In the genomic region with DNA sequence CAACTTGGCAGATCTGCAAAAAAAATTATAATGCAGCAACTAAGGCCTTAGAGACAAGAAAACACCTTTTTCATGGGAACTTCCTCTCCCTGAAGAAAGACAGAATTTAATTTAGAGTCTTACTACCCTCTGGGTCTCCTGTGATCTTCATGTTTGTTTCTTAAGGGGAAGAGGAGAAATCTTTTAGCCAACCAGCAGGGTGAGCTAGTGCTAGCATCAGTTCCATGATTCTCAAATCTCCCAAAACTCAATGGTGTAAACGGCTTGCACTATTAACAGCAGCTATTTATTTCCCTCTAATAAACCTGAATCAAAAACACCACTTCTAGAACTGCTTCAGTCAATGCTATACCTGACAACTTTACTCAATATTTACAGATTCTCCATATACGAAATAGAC, we compare ENCODE assay signal across 8 cellular contexts. TPM values are rescaled to one million over a fixed set of nuclear protein-coding genes. Genes with fewer than 3 reads are reported as not detected.
DNase-seq lines count a peak whose midpoint lies in the region; ATAC-seq and TF ChIP-seq lines count a peak whose summit lies in the region.

No MANE protein-coding gene starts in this region.

- peak; percentile 23 for TF ChIP-seq CTCF in CD4-positive, alpha-beta T cell (IDR thresholded peaks at IDR 0.05)
- TF ChIP-seq CTCF in HFFc6 (IDR thresholded peaks at IDR 0.05) = peak; percentile 55
- TF ChIP-seq CTCF in right lobe of liver (IDR thresholded peaks at IDR 0.05) = peak; percentile 15 to 39 (median 32)
- TF ChIP-seq CTCF in RWPE1 (conservative IDR thresholded peaks at IDR 0.05; ENCODE audit: low read depth) = no peak

- peak overlapping the region; percentile 70 for H3K27ac Mint-ChIP-seq in CD4-positive, alpha-beta T cell
- H3K27ac Mint-ChIP-seq in HFFc6 = peak overlapping the region; percentile 40; the same call in 1 of the 2 replicates
- H3K27ac Mint-ChIP-seq in activated naive CD8-positive, alpha-beta T cell treated with anti-CD3 and anti-CD28 coated beads, Interleukin-2, amount 10 ng/mL, durations not matched to agents 7 days and 5 days = peak overlapping the region; percentile 27

- POLR2A ChIA-PET in CD4-positive, alpha-beta T cell (lab: Charles Lee) = no interaction called here
- POLR2A ChIA-PET in activated naive CD8-positive, alpha-beta T cell treated with anti-CD3 and anti-CD28 coated beads, Interleukin-2, amount 10 ng/mL, durations not matched to agents 7 days and 5 days (lab: Charles Lee) = no interaction called here
- POLR2A ChIA-PET in RWPE1 (lab: Yijun Ruan, JAX; ENCODE audit: low non-redundant PET) = no interaction called here

- 67% methylated on average over 2 of the region's 2 CpGs for WGBS in right lobe of liver (ENCODE audit: insufficient coverage, low coverage, low lambda C conversion rate, missing lambda C conversion rate)

- H3K4me1 ChIP-seq in right lobe of liver = peaks cover 0 to 43% (median 8%) of the 10 kb centered on the region in 4 donors

- no peaks in the 10 kb centered on the region for H3K9me3 Mint-ChIP-seq in CD4-positive, alpha-beta T cell
- H3K9me3 Mint-ChIP-seq in HFFc6 = no peaks in the 10 kb centered on the region
- no peaks in the 10 kb centered on the region for H3K9me3 Mint-ChIP-seq in activated naive CD8-positive, alpha-beta T cell treated with anti-CD3 and anti-CD28 coated beads, Interleukin-2, amount 10 ng/mL, durations not matched to agents 7 days and 5 days

- no peaks in the 10 kb centered on the region for H3K27me3 ChIP-seq in CD4-positive, alpha-beta T cell (ENCODE audit: control insufficient read depth, insufficient read depth, low read length)
- H3K27me3 ChIP-seq in right lobe of liver = no peaks in the 10 kb centered on the region

- no peak overlapping the region for H3K4me3 ChIP-seq in right lobe of liver

- H3K4me1 Mint-ChIP-seq in CD4-positive, alpha-beta T cell (ENCODE audit: low read depth) = peaks cover 88% of the 10 kb centered on the region
- H3K4me1 Mint-ChIP-seq in HFFc6 (ENCODE audit: low read depth) = peaks cover 61% of the 10 kb centered on the region
- H3K4me1 Mint-ChIP-seq in activated naive CD8-positive, alpha-beta T cell treated with anti-CD3 and anti-CD28 coated beads, Interleukin-2, amount 10 ng/mL, durations not matched to agents 7 days and 5 days = peaks cover 50% of the 10 kb centered on the region

- no peak overlapping the region for H3K27ac ChIP-seq in CD4-positive, alpha-beta T cell (ENCODE audit: low read depth, low read length)
- H3K27ac ChIP-seq in right lobe of liver = no peak overlapping the region
- H3K27ac ChIP-seq in RWPE1 = no peak overlapping the region

- intact Hi-C loops in CD4-positive, alpha-beta T cell (cut with DNase I, micrococcal nuclease) = loop anchor here (2.0 to 10.0 kb wide), 3 partner anchors 53 to 147 kb away; no protein-coding TSS in a partner anchor
- intact Hi-C loops in right lobe of liver (cut with DNase I) = no loop called here

- peak overlapping the region; percentile 87 for H3K4me3 Mint-ChIP-seq in CD4-positive, alpha-beta T cell
- no peak overlapping the region for H3K4me3 Mint-ChIP-seq in HFFc6
- no peak overlapping the region for H3K4me3 Mint-ChIP-seq in activated naive CD8-positive, alpha-beta T cell treated with anti-CD3 and anti-CD28 coated beads, Interleukin-2, amount 10 ng/mL, durations not matched to agents 7 days and 5 days

- no peaks in the 10 kb centered on the region for H3K36me3 ChIP-seq in right lobe of liver

- no peaks in the 10 kb centered on the region for H3K9me3 ChIP-seq in CD4-positive, alpha-beta T cell (ENCODE audit: control insufficient read depth, low read length)
- no peaks in the 10 kb centered on the region for H3K9me3 ChIP-seq in right lobe of liver

- no peak for TF ChIP-seq POLR2A in right lobe of liver (IDR thresholded peaks at IDR 0.05)

- no peak for ATAC-seq in CD4-positive, alpha-beta T cell (ENCODE audit: poor library complexity)
- no peak for ATAC-seq in activated naive CD8-positive, alpha-beta T cell treated with anti-CD3 and anti-CD28 coated beads, Interleukin-2, amount 10 ng/mL, durations not matched to agents 7 days and 5 days (ENCODE audit: low read depth)
- ATAC-seq in right lobe of liver (no peak), GM21786 (IDR thresholded peaks at IDR 0.05; ENCODE audit: unreplicated experiment) (no peak), HG02884 (IDR thresholded peaks at IDR 0.05; ENCODE audit: unreplicated experiment) (no peak)

- DNase-seq in CD4-positive, alpha-beta T cell = no peak
- DNase-seq in HFFc6 (no peak), right lobe of liver (no peak), HK-2 (ENCODE audit: unreplicated experiment) (no peak), RWPE1 (ENCODE audit: low spot score) (no peak)
- DNase-seq in activated naive CD8-positive, alpha-beta T cell treated with anti-CD3 and anti-CD28 coated beads, Interleukin-2, amount 10 ng/mL, durations not matched to agents 7 days and 5 days = no peak

- no peaks in the 10 kb centered on the region for H3K27me3 Mint-ChIP-seq in CD4-positive, alpha-beta T cell
- H3K27me3 Mint-ChIP-seq in HFFc6 (ENCODE audit: insufficient read depth) = no peaks in the 10 kb centered on the region
- H3K27me3 Mint-ChIP-seq in activated naive CD8-positive, alpha-beta T cell treated with anti-CD3 and anti-CD28 coated beads, Interleukin-2, amount 10 ng/mL, durations not matched to agents 7 days and 5 days = no peaks in the 10 kb centered on the region

- CTCF ChIA-PET in CD4-positive, alpha-beta T cell (lab: Charles Lee) = interaction anchor here (0.9 to 1.8 kb wide), 6 partner anchors 9 to 147 kb away, joined by 3 to 6 read pairs (median 4); no protein-coding TSS in a partner anchor
- CTCF ChIA-PET in RWPE1 (lab: Yijun Ruan, JAX) = interaction anchor here (0.6 kb wide), 1 partner anchor 1157 kb away, joined by 6 read pairs; no protein-coding TSS in a partner anchor

- peaks cover 58% of the 10 kb centered on the region for H3K36me3 Mint-ChIP-seq in CD4-positive, alpha-beta T cell (ENCODE audit: low read depth)
- peaks cover 26% of the 10 kb centered on the region for H3K36me3 Mint-ChIP-seq in HFFc6 (ENCODE audit: low read depth)
- H3K36me3 Mint-ChIP-seq in activated naive CD8-positive, alpha-beta T cell treated with anti-CD3 and anti-CD28 coated beads, Interleukin-2, amount 10 ng/mL, durations not matched to agents 7 days and 5 days = peaks cover 28% of the 10 kb centered on the region

RNA-seq across cellular contexts. Expression of a gene that starts 3.8 kb away (rescaled TPM):
- total RNA-seq in CD4-positive, alpha-beta T cell = 100 to 1,000 TPM in 1 of 2 experiments, 10 to 100 TPM in 1; 93.3 to 101 TPM
- 10 to 100 TPM; 27.3 to 33.2 (median 30.9) TPM for total RNA-seq in HFFc6 (2021; fragmentation: NEBNext Ultra II Directional; extraction: Animal tissue kit (Norgen Biotek cat#: 25700))
- total RNA-seq in activated naive CD8-positive, alpha-beta T cell treated with anti-CD3 and anti-CD28 coated beads, Interleukin-2, amount 10 ng/mL, durations not matched to agents 7 days and 5 days = 10 to 100 TPM; 53.1 to 55.5 TPM
- 10 to 100 TPM; 19.3 to 26.9 (median 19.9) TPM for total RNA-seq in right lobe of liver

Comparison
In these comparisons a context has a peak if more than half of its experiments do, and no peak if none do; other contexts are left out.
1. intact Hi-C loops: an anchor here in CD4-positive, alpha-beta T cell (2.0 to 10.0 kb wide); none called in right lobe of liver.